ENCODE assay signal across 23 cellular contexts in genomic region chr1:27205819-27206218, GRCh38.
"Had no signal": no experiment of that assay in that cellular context is flagged by ENCODE, and none has a peak within 500 bp of the region (broad histone marks: within the 10 kb centered on the region; RNA-seq: fewer than 3 reads in every experiment).

No MANE protein-coding gene starts in this region.

- H3K27ac ChIP-seq: coronary artery, epithelial cell of prostate, esophagus squamous epithelium, gastrocnemius medialis, heart right ventricle, left lung, lower lobe of right lung had no signal

- H3K36me3 ChIP-seq: esophagus squamous epithelium, gastrocnemius medialis, heart right ventricle, left lung, lower lobe of right lung had no signal

- H3K9me3 Mint-ChIP-seq: effector memory CD8-positive, alpha-beta T cell; endodermal cell; naive B cell had no signal

- ATAC-seq: effector memory CD8-positive, alpha-beta T cell; esophagus mucosa; gastrocnemius medialis; heart right ventricle; left cardiac atrium; left lung; left ventricle myocardium superior; lower lobe of right lung; mucosa of descending colon had no signal

- DNase-seq: effector CD8-positive, alpha-beta T cell; effector memory CD8-positive, alpha-beta T cell; endodermal cell; erythroblast; esophagus squamous epithelium; foreskin fibroblast; foreskin melanocyte; gastrocnemius medialis; glutamatergic neuron; head of caudate nucleus; heart right ventricle; hippocampal formation; left cardiac atrium; left lung; left ventricle myocardium superior; lower lobe of right lung; mesenchymal stem cell; mucosa of descending colon; naive B cell had no signal

- H3K4me3 Mint-ChIP-seq: effector memory CD8-positive, alpha-beta T cell; endodermal cell; mesothelial cell of epicardium had no signal

- H3K27me3 Mint-ChIP-seq: effector memory CD8-positive, alpha-beta T cell; naive B cell had no signal

- H3K27ac Mint-ChIP-seq: effector memory CD8-positive, alpha-beta T cell; endodermal cell; mesothelial cell of epicardium; naive B cell had no signal

- H3K27me3 ChIP-seq: gastrocnemius medialis, left lung had no signal

- H3K4me3 ChIP-seq: coronary artery, esophagus squamous epithelium, gastrocnemius medialis, heart right ventricle, left lung, lower lobe of right lung, mucosa of descending colon had no signal

- H3K4me1 Mint-ChIP-seq: endodermal cell, mesothelial cell of epicardium had no signal

- H3K4me1 ChIP-seq: esophagus squamous epithelium, gastrocnemius medialis, heart right ventricle, left lung, lower lobe of right lung had no signal

- H3K36me3 Mint-ChIP-seq: mesothelial cell of epicardium, naive B cell had no signal
